In genomic region chr19:55603581-55604292, GRCh38 we compare ENCODE assay signal across 2 cellular contexts.
TF ChIP-seq lines count a peak whose summit lies in the region.

No MANE protein-coding gene starts in this region.

TF ChIP-seq in IMR-90, 13 proteins besides CTCF, POLR2A, EP300 and RAD21:
- TF ChIP-seq RFX5 (IDR thresholded peaks at IDR 0.05; ENCODE audit: low read depth, low read length) (no peak), BHLHE40 (IDR thresholded peaks at IDR 0.05; ENCODE audit: low read depth, low read length) (no peak), MAZ (IDR thresholded peaks at IDR 0.05; ENCODE audit: borderline replicate concordance, low read depth, low read length) (no peak), SMC3 (IDR thresholded peaks at IDR 0.05; ENCODE audit: low read depth, low read length) (no peak), NFE2L2 (IDR thresholded peaks at IDR 0.05; ENCODE audit: low read depth, low read length) (no peak), CHD1 (IDR thresholded peaks at IDR 0.05; ENCODE audit: low read depth, low read length) (no peak), MAFK (IDR thresholded peaks at IDR 0.05; ENCODE audit: low read depth, low read length) (no peak), USF2 (IDR thresholded peaks at IDR 0.05; ENCODE audit: low read depth, low read length) (no peak), MXI1 (IDR thresholded peaks at IDR 0.05; ENCODE audit: borderline replicate concordance, low read depth, low read length) (no peak), ELK1 (IDR thresholded peaks at IDR 0.05; ENCODE audit: borderline replicate concordance, low read depth, low read length) (no peak), CEBPB (IDR thresholded peaks at IDR 0.05; ENCODE audit: low read depth, low read length) (no peak), RCOR1 (IDR thresholded peaks at IDR 0.05; ENCODE audit: insufficient replicate concordance, low read length) (no peak), FOS (IDR thresholded peaks at IDR 0.05; ENCODE audit: low read depth, low read length) (no peak)

TF ChIP-seq in neural cell, 6 proteins besides CTCF, POLR2A, EP300 and RAD21:
- TF ChIP-seq POLR2AphosphoS5 (IDR thresholded peaks at IDR 0.05): no peak
- TF ChIP-seq TAF1 (IDR thresholded peaks at IDR 0.05; ENCODE audit: low read depth): no peak
- TF ChIP-seq EZH2 (IDR thresholded peaks at IDR 0.05; ENCODE audit: borderline replicate concordance, insufficient read depth, low read length, poor library complexity, severe bottlenecking): no peak
- TF ChIP-seq REST (IDR thresholded peaks at IDR 0.05; ENCODE audit: borderline replicate concordance): no peak
- no peak for TF ChIP-seq MXI1 (conservative IDR thresholded peaks at IDR 0.05; ENCODE audit: poor library complexity, severe bottlenecking)
- no peak for TF ChIP-seq SMC3 (conservative IDR thresholded peaks at IDR 0.05; ENCODE audit: poor library complexity)
TF ChIP-seq in neural cell: peak in this region for 0.
